In genomic region chr4:20126906-20127305, GRCh38 we compare ENCODE assay signal across 1 cellular context.
TF ChIP-seq lines count a peak whose summit lies in the region.

No MANE protein-coding gene starts in this region.

TF ChIP-seq in GM23338, 12 proteins besides CTCF, POLR2A, EP300 and RAD21 (continued from another document):
- TF ChIP-seq REST (IDR thresholded peaks at IDR 0.05; ENCODE audit: unreplicated experiment) = no peak
- TF ChIP-seq ZNF331 (CRISPR knock-in tag; IDR thresholded peaks at IDR 0.05; ENCODE audit: low read depth) = no peak
- TF ChIP-seq NANOG (IDR thresholded peaks at IDR 0.05; ENCODE audit: borderline replicate concordance) = no peak
- TF ChIP-seq POLR2AphosphoS5 (IDR thresholded peaks at IDR 0.05; ENCODE audit: low read depth) = no peak
- TF ChIP-seq EZH2 (IDR thresholded peaks at IDR 0.05; ENCODE audit: low read depth, unreplicated experiment) = no peak
- no peak for TF ChIP-seq CREB1 (CRISPR knock-in tag; IDR thresholded peaks at IDR 0.05; ENCODE audit: low read depth)
- TF ChIP-seq ZNF114 (CRISPR knock-in tag; IDR thresholded peaks at IDR 0.05) = no peak
